8 cellular contexts compared by ENCODE assay signal in genomic region chr12:57216931-57217871, GRCh38. TPM values are rescaled to one million over a fixed set of nuclear protein-coding genes. Genes with fewer than 3 reads are reported as not detected.
DNase-seq lines count a peak whose midpoint lies in the region; ATAC-seq and TF ChIP-seq lines count a peak whose summit lies in the region.

No MANE protein-coding gene starts in this region.

- H3K79me2 ChIP-seq in osteoblast (ENCODE audit: insufficient read depth, low read length) = no peaks in the 10 kb centered on the region

- H3K27ac ChIP-seq in colonic mucosa (no peak overlapping the region), osteoblast (ENCODE audit: low read depth, low read length) (no peak overlapping the region)

- no peak overlapping the region for H2AFZ ChIP-seq in osteoblast (ENCODE audit: low read length)

- H3K9ac ChIP-seq in colonic mucosa (ENCODE audit: low read depth in 2 of 2, low read length in 2 of 2) = peak overlapping the region in 1 of 2 donors; percentile 43

- H3K36me3 ChIP-seq in colonic mucosa (no peaks in the 10 kb centered on the region), osteoblast (ENCODE audit: insufficient read depth, low read length) (peaks cover 16% of the 10 kb centered on the region)

- H3K9me3 ChIP-seq in colonic mucosa (no peaks in the 10 kb centered on the region), osteoblast (ENCODE audit: low read depth, low read length) (no peaks in the 10 kb centered on the region)

- TF ChIP-seq CTCF in colonic mucosa (IDR thresholded peaks at IDR 0.05) (no peak), osteoblast (IDR thresholded peaks at IDR 0.05; ENCODE audit: extremely low read depth, low read depth, low read length) (no peak)

- no peak for ATAC-seq in HG02610 (IDR thresholded peaks at IDR 0.05; ENCODE audit: unreplicated experiment)
- no peak for ATAC-seq in HG03159 (IDR thresholded peaks at IDR 0.05; ENCODE audit: unreplicated experiment)

- peaks cover 45% of the 10 kb centered on the region for H4K20me1 ChIP-seq in osteoblast (ENCODE audit: insufficient read depth, low read length)

- peaks cover 15% of the 10 kb centered on the region for H3K4me1 ChIP-seq in colonic mucosa
- peaks cover 14% of the 10 kb centered on the region for H3K4me1 ChIP-seq in osteoblast (ENCODE audit: insufficient read depth, low read length)

- DNase-seq in NCI-H146 (lab: John Stamatoyannopoulos, UW) (peak; percentile 33), NCI-H146 treated with DMSO at 0.1 percent for 48 hours (lab: John Stamatoyannopoulos, UW; ENCODE audit: unreplicated experiment) (no peak), NCI-H69 (lab: John Stamatoyannopoulos, UW) (peak; percentile 76), colonic mucosa (no peak), osteoblast (ENCODE audit: insufficient read length, low spot score, missing footprints) (no peak)
- no peak for DNase-seq in central memory CD4-positive, alpha-beta T cell

- peak overlapping the region; percentile 79 for H3K4me2 ChIP-seq in osteoblast (ENCODE audit: insufficient read depth, low read length)

- H3K27me3 ChIP-seq in colonic mucosa (peaks cover 76% of the 10 kb centered on the region), osteoblast (ENCODE audit: insufficient read depth, low read length) (peaks cover 61% of the 10 kb centered on the region)

- intact Hi-C loops in colonic mucosa (cut with DNase I) = no loop called here

- H3K4me3 ChIP-seq in colonic mucosa (peak overlapping the region; percentile 31), osteoblast (ENCODE audit: insufficient read depth, low read length) (peak overlapping the region; percentile 71)

RNA-seq across cellular contexts. Expression of gene NXPH4, which starts 0.6 kb away (rescaled TPM):
- under 1 TPM in 1 of 2 donors, not detected in 1; 0.27 TPM for total RNA-seq in colonic mucosa
- total RNA-seq in osteoblast = 0.88 and 1.1 TPM in 2 replicates

RNA-seq across cellular contexts. Expression of gene SHMT2, which starts 12.3 kb away (rescaled TPM):
- total RNA-seq in colonic mucosa (100 to 1,000 TPM in 1 of 2 donors, 10 to 100 TPM in 1; 69.4 to 160 TPM), osteoblast (384 and 408 TPM in 2 replicates)

RNA-seq across cellular contexts. Expression of gene STAC3, which starts 33.8 kb away (rescaled TPM):
- total RNA-seq in colonic mucosa (1 to 10 TPM; 1.9 to 2.7 TPM), osteoblast (0.36 and 0.59 TPM in 2 replicates)

Comparison
In these comparisons a context has a peak if more than half of its experiments do, and no peak if none do; other contexts are left out.
1. DNase-seq: peak in NCI-H146 (single experiment) and NCI-H69 (single experiment); none in NCI-H146 treated with DMSO at 0.1 percent for 48 hours (single experiment), colonic mucosa (single experiment), osteoblast (single experiment) and central memory CD4-positive, alpha-beta T cell (single experiment).